Comparison of ENCODE assay signal across 18 cellular contexts in the genomic region with DNA sequence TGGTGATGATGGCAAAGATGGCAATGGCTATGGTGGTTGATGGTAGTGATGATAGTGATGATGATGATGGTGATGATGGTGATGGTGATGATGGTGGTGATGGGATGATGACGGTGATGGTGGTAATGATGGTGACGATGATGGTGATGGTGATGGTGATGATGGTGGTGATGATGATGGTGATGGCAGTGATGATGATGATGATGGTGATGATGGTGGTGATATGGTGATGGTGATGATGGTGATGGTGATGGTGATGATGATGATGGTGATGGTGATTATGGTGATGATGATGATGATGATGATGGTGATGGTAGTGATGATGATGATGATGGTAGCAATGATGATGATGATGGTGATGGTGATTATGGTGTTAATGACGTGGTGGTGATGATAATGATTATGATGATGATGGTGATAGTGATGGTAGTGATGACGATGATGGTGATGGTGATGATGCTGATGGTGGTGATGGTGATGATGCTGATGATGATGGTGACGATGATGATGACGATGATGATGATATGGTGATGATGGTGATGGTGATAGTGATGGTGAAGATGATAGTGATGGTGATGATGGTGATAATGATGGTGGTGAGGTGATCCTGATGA.
DNase-seq lines count a peak whose midpoint lies in the region; ATAC-seq, FAIRE-seq and TF ChIP-seq lines count a peak whose summit lies in the region.
"Had no signal": no experiment of that assay in that cellular context is flagged by ENCODE, and none has a peak within 500 bp of the region (broad histone marks: within the 10 kb centered on the region; RNA-seq: fewer than 3 reads in every experiment).

No MANE protein-coding gene starts in this region.

- no peak for ATAC-seq in GM21515 (IDR thresholded peaks at IDR 0.05; ENCODE audit: unreplicated experiment)
- ATAC-seq: GM12878 had no signal

- H2BK5ac ChIP-seq in mesenchymal stem cell (ENCODE audit: low read depth, low read length, poor library complexity, severe bottlenecking) = no peak overlapping the region

- no peak overlapping the region for H2AFZ ChIP-seq in mesenchymal stem cell (ENCODE audit: low read depth, low read length)
- H2AFZ ChIP-seq: GM23248 had no signal

- no peak overlapping the region for H3K27ac ChIP-seq in mesenchymal stem cell (ENCODE audit: low read length, poor library complexity, severe bottlenecking)
- H3K27ac ChIP-seq: BLaER1, GM23248 had no signal

- H3K14ac ChIP-seq in mesenchymal stem cell (ENCODE audit: low read length in 2 of 2) = no peak overlapping the region

- 82% methylated on average over 6 of the region's 6 CpGs for WGBS in mesenchymal stem cell

- no peak overlapping the region for H3K18ac ChIP-seq in mesenchymal stem cell (ENCODE audit: low read depth in 1 of 2, low read length in 2 of 2)

- no peaks in the 10 kb centered on the region for H3K27me3 ChIP-seq in mesenchymal stem cell (ENCODE audit: control insufficient read depth in 1 of 2, insufficient read depth in 1 of 2, low read length in 2 of 2)
- H3K27me3 ChIP-seq: BLaER1 had no signal

- TF ChIP-seq POLR2A in GM12891 (IDR thresholded peaks at IDR 0.05; ENCODE audit: low read depth, low read length) = no peak

- no peaks in the 10 kb centered on the region for H3K36me3 ChIP-seq in mesenchymal stem cell (ENCODE audit: control insufficient read depth in 1 of 2, insufficient read depth in 2 of 2, low read depth in 1 of 2, low read length in 2 of 2)

- H2AK5ac ChIP-seq in mesenchymal stem cell (ENCODE audit: low read length, severe bottlenecking) = no peak overlapping the region

- H4K91ac ChIP-seq in mesenchymal stem cell (ENCODE audit: low read length) = peak overlapping the region; percentile 53

- FAIRE-seq in GM12891 (lab: Jason Lieb, UNC) = peak; percentile 74
- peak; percentile 93 for FAIRE-seq in HTR-8/SVneo (lab: Jason Lieb, UNC)
- peak; percentile 100 for FAIRE-seq in urothelium cell line (lab: Jason Lieb, UNC)
- FAIRE-seq: GM12878, GM19239, H54 had no signal

- H3K9me3 ChIP-seq in mesenchymal stem cell (ENCODE audit: control insufficient read depth, low read length) = peaks cover 23% of the 10 kb centered on the region

- H3K4me3 ChIP-seq in mesenchymal stem cell (ENCODE audit: insufficient read depth in 1 of 2, low read depth in 1 of 2, low read length in 2 of 2) = no peak overlapping the region
- H3K4me3 ChIP-seq: BLaER1, GM12878, GM23248 had no signal

- H3K4me2 ChIP-seq in mesenchymal stem cell (ENCODE audit: low read length, poor library complexity, severe bottlenecking) = no peak overlapping the region
- H3K4me2 ChIP-seq: BLaER1 had no signal

- H3K79me1 ChIP-seq in mesenchymal stem cell (replicated peaks; ENCODE audit: low read length, poor library complexity, severe bottlenecking) = no peaks in the 10 kb centered on the region

- no peak overlapping the region for H2BK15ac ChIP-seq in mesenchymal stem cell (ENCODE audit: low read depth, poor library complexity, severe bottlenecking)

- H3K4me1 ChIP-seq in mesenchymal stem cell (ENCODE audit: control insufficient read depth, insufficient read depth, low read depth, low read length) = no peaks in the 10 kb centered on the region
- H3K4me1 ChIP-seq: BLaER1 had no signal

- no peak overlapping the region for H2BK120ac ChIP-seq in mesenchymal stem cell (ENCODE audit: low read depth, low read length)

- H3K9ac ChIP-seq in mesenchymal stem cell (ENCODE audit: low read length) = no peak overlapping the region
- H3K9ac ChIP-seq: BLaER1, GM23248 had no signal

- no peak for DNase-seq in GM12891 (ENCODE audit: insufficient read length, low spot score)
- DNase-seq in HTR-8/SVneo (ENCODE audit: insufficient read length, low spot score) = no peak
- no peak for DNase-seq in mesenchymal stem cell
- DNase-seq in urothelium cell line (ENCODE audit: low spot score) = no peak
- no peak for DNase-seq in UCSD-AML1 (lab: John Stamatoyannopoulos, UW; ENCODE audit: unreplicated experiment)
- DNase-seq in activated CD4-positive, alpha-beta T cell treated with anti-CD3 and anti-CD28 coated beads, Interleukin-2, amount 50 U/mL, for 48 hours = no peak
- DNase-seq: 8988T; Calu3; CD4-positive, alpha-beta memory T cell; DND-41; EL; GM23248; HCEC 1CT had no signal

- no peak overlapping the region for H4K8ac ChIP-seq in mesenchymal stem cell (ENCODE audit: low read length)

- no peak overlapping the region for H3K4ac ChIP-seq in mesenchymal stem cell (ENCODE audit: low read depth in 1 of 2, low read length in 2 of 2)

- no peak overlapping the region for H2BK12ac ChIP-seq in mesenchymal stem cell (ENCODE audit: low read length in 2 of 2)

- no peak overlapping the region for H3K23ac ChIP-seq in mesenchymal stem cell (ENCODE audit: low read length in 2 of 2)

TF ChIP-seq in GM12891, 5 proteins besides CTCF, POLR2A, EP300 and RAD21:
- no peak for TF ChIP-seq SPI1 (IDR thresholded peaks at IDR 0.05; ENCODE audit: low read depth, low read length)
- no peak for TF ChIP-seq POU2F2 (IDR thresholded peaks at IDR 0.05; ENCODE audit: low read depth, low read length)
- TF ChIP-seq TAF1 (IDR thresholded peaks at IDR 0.05; ENCODE audit: low read depth, low read length) = no peak
- TF ChIP-seq POLR2AphosphoS5 (IDR thresholded peaks at IDR 0.05; ENCODE audit: low read depth, low read length) = no peak
- TF ChIP-seq PAX5 (IDR thresholded peaks at IDR 0.05; ENCODE audit: insufficient read depth, low read length, severe bottlenecking) = no peak
